In the genomic region with DNA sequence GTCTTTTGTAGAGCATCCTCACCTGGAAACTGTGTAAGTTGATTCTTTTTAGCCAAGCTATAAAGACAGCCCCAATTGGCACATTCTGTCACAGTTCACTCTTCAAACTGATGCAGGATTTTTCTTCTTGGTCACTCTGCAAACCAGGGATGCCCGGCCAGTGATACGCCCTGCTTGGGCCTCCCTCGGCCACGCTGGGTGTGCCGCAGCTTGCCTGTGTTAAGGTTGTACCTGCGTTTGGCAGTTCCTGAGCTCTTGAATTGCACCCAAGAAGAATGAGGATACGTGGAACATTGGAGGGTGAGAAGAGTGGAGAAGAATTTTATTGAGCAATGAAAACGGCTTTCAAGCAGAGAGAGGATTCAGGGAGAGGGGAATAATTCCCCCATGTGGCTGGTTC, we compare ENCODE assay signal across 23 cellular contexts. TPM values are rescaled to one million over a fixed set of nuclear protein-coding genes. Genes with fewer than 3 reads are reported as not detected.
DNase-seq lines count a peak whose midpoint lies in the region; ATAC-seq, FAIRE-seq and TF ChIP-seq lines count a peak whose summit lies in the region.
"Had no signal": no experiment of that assay in that cellular context is flagged by ENCODE, and none has a peak within 500 bp of the region (broad histone marks: within the 10 kb centered on the region; RNA-seq: fewer than 3 reads in every experiment).

No MANE protein-coding gene starts in this region.

- no peak overlapping the region for H3K23ac ChIP-seq in mesenchymal stem cell (ENCODE audit: low read length in 2 of 2)

- H3K14ac ChIP-seq in mesenchymal stem cell (ENCODE audit: low read length in 2 of 2), result peak overlapping the region in 1 of 2 experiments; percentile 7

- H3K9me3 ChIP-seq in mammary epithelial cell (replicated peaks; ENCODE audit: insufficient read depth, low read length) (no peaks in the 10 kb centered on the region), mesenchymal stem cell (ENCODE audit: control insufficient read depth, low read length) (no peaks in the 10 kb centered on the region)
- H3K9me3 ChIP-seq: heart left ventricle, right atrium auricular region, thyroid gland had no signal

- H2AFZ ChIP-seq in mammary epithelial cell (ENCODE audit: low read depth, low read length), result no peak overlapping the region
- H2AFZ ChIP-seq in mesenchymal stem cell (ENCODE audit: low read depth, low read length), result no peak overlapping the region
- H2AFZ ChIP-seq: GM23338 had no signal

- H4K8ac ChIP-seq in mesenchymal stem cell (ENCODE audit: low read length), result no peak overlapping the region

- no peak overlapping the region for H4K91ac ChIP-seq in mesenchymal stem cell (ENCODE audit: low read length)

- no peak overlapping the region for H2BK15ac ChIP-seq in mesenchymal stem cell (ENCODE audit: low read depth, poor library complexity, severe bottlenecking)

- H3K9me3 Mint-ChIP-seq in MCF 10A (ENCODE audit: unreplicated experiment), result no peaks in the 10 kb centered on the region
- peaks cover 4% of the 10 kb centered on the region for H3K9me3 Mint-ChIP-seq in activated naive CD8-positive, alpha-beta T cell treated with anti-CD3 and anti-CD28 coated beads for 36 hours
- H3K9me3 Mint-ChIP-seq: GM23338; stimulated activated naive B cell treated with anti-CD40 and anti-IgM and Interleukin-4, amounts not matched to agents 10 μg/mL and 1 μg/mL and 100 μg/mL, for 72 hours had no signal

- peaks cover 29% of the 10 kb centered on the region for H3K79me1 ChIP-seq in mesenchymal stem cell (replicated peaks; ENCODE audit: low read length, poor library complexity, severe bottlenecking)

- BruUV-seq in MCF 10A (replicated peaks; lab: Mats Ljungman, UMichigan) (no TSS peak), mammary epithelial cell (replicated peaks; lab: Mats Ljungman, UMichigan) (no TSS peak)

- in situ Hi-C loops in mammary epithelial cell (cut with MboI; ENCODE audit: low sequenced_read_pairs in 2 of 2), result no loop called here

- no peak for ATAC-seq in HG03520 (IDR thresholded peaks at IDR 0.05; ENCODE audit: unreplicated experiment)
- ATAC-seq: heart left ventricle; left ventricle myocardium superior; stimulated activated naive B cell treated with anti-CD40 and anti-IgM and Interleukin-4, amounts not matched to agents 10 μg/mL and 1 μg/mL and 100 μg/mL, for 72 hours had no signal

- H3K9ac ChIP-seq in mammary epithelial cell (ENCODE audit: insufficient read depth, low read length) (no peak overlapping the region), mesenchymal stem cell (ENCODE audit: low read length) (no peak overlapping the region)

- POLR2A ChIA-PET in MCF 10A (lab: Yijun Ruan, JAX), result interaction anchor here (7.8 to 11.5 kb wide), 2 partner anchors 10 to 18 kb away, joined by 58 to 283 read pairs; no protein-coding TSS in a partner anchor

- H3K4me1 ChIP-seq in mammary epithelial cell (ENCODE audit: insufficient read depth, low read length) (peaks cover 73% of the 10 kb centered on the region), mesenchymal stem cell (ENCODE audit: control insufficient read depth, insufficient read depth, low read depth, low read length) (peaks cover 13% of the 10 kb centered on the region)

- no peak for TF ChIP-seq CTCF in MCF 10A (IDR thresholded peaks at IDR 0.05; ENCODE audit: unreplicated experiment)
- no peak for TF ChIP-seq CTCF in mammary epithelial cell (conservative IDR thresholded peaks at IDR 0.05 in 1 of 2, IDR thresholded peaks at IDR 0.05 in 1 of 2; ENCODE audit: extremely low read depth in 1 of 2, insufficient read depth in 1 of 2, low read depth in 1 of 2, low read length in 2 of 2)

- H3K27ac ChIP-seq in mammary epithelial cell (ENCODE audit: insufficient read depth, low read depth, low read length) (no peak overlapping the region), mesenchymal stem cell (ENCODE audit: low read length, poor library complexity, severe bottlenecking) (no peak overlapping the region)
- H3K27ac ChIP-seq: right atrium auricular region, thyroid gland had no signal

- dilution Hi-C loops in mammary epithelial cell (cut with HindIII; ENCODE audit: low sequenced_read_pairs), result no loop called here

- H3K4me3 Mint-ChIP-seq in MCF 10A (ENCODE audit: unreplicated experiment), result peak overlapping the region; percentile 58
- H3K4me3 Mint-ChIP-seq in activated naive CD8-positive, alpha-beta T cell treated with anti-CD3 and anti-CD28 coated beads for 36 hours, result no peak overlapping the region
- H3K4me3 Mint-ChIP-seq: GM23338; stimulated activated naive B cell treated with anti-CD40 and anti-IgM and Interleukin-4, amounts not matched to agents 10 μg/mL and 1 μg/mL and 100 μg/mL, for 72 hours had no signal

- no peak overlapping the region for H2BK120ac ChIP-seq in mesenchymal stem cell (ENCODE audit: low read depth, low read length)

- H3K18ac ChIP-seq in mesenchymal stem cell (ENCODE audit: low read depth in 1 of 2, low read length in 2 of 2), result peak overlapping the region in 1 of 2 experiments; percentile 14

- FAIRE-seq in RCC 7860 (lab: Jason Lieb, UNC), result no peak
- FAIRE-seq: GM12892, TTC549 had no signal

- peaks cover 3% of the 10 kb centered on the region for H3K36me3 ChIP-seq in mammary epithelial cell (ENCODE audit: insufficient read depth, low read length)
- H3K36me3 ChIP-seq in mesenchymal stem cell (ENCODE audit: control insufficient read depth in 1 of 2, insufficient read depth in 2 of 2, low read depth in 1 of 2, low read length in 2 of 2), result peaks cover 4 to 15% of the 10 kb centered on the region in 2 experiments
- H3K36me3 ChIP-seq: right atrium auricular region, thyroid gland had no signal

- H3K27me3 Mint-ChIP-seq in MCF 10A (ENCODE audit: insufficient read depth, unreplicated experiment), result no peaks in the 10 kb centered on the region
- no peaks in the 10 kb centered on the region for H3K27me3 Mint-ChIP-seq in activated naive CD8-positive, alpha-beta T cell treated with anti-CD3 and anti-CD28 coated beads for 36 hours
- H3K27me3 Mint-ChIP-seq: stimulated activated naive B cell treated with anti-CD40 and anti-IgM and Interleukin-4, amounts not matched to agents 10 μg/mL and 1 μg/mL and 100 μg/mL, for 72 hours had no signal

- H3K27me3 ChIP-seq in mammary epithelial cell (ENCODE audit: insufficient read depth, low read length) (no peaks in the 10 kb centered on the region), mesenchymal stem cell (ENCODE audit: control insufficient read depth in 1 of 2, insufficient read depth in 1 of 2, low read length in 2 of 2) (no peaks in the 10 kb centered on the region)
- H3K27me3 ChIP-seq: heart left ventricle, right atrium auricular region, thyroid gland had no signal

- H3K4ac ChIP-seq in mesenchymal stem cell (ENCODE audit: low read depth in 1 of 2, low read length in 2 of 2), result no peak overlapping the region

- intact Hi-C loops in MCF 10A (cut with micrococcal nuclease), result no loop called here
- intact Hi-C loops in mammary epithelial cell (cut with micrococcal nuclease), result no loop called here

- no peaks in the 10 kb centered on the region for H4K20me1 ChIP-seq in mammary epithelial cell (ENCODE audit: insufficient read depth, low read length)

- no peak overlapping the region for H3K4me3 ChIP-seq in mammary epithelial cell (replicated peaks in 1 of 3; ENCODE audit: insufficient read depth in 1 of 3, low read depth in 2 of 3, low read length in 3 of 3)
- peak overlapping the region in 1 of 2 experiments; percentile 38 for H3K4me3 ChIP-seq in mesenchymal stem cell (ENCODE audit: insufficient read depth in 1 of 2, low read depth in 1 of 2, low read length in 2 of 2)
- H3K4me3 ChIP-seq: GM23338, heart left ventricle, right atrium auricular region, thyroid gland had no signal

- H3K79me2 ChIP-seq in mammary epithelial cell (ENCODE audit: insufficient read depth, low read length), result peaks cover 69% of the 10 kb centered on the region

- DNase-seq in MCF 10A (ENCODE audit: unreplicated experiment) (no peak), mammary epithelial cell (no peak), mesenchymal stem cell (no peak), RCC 7860 (ENCODE audit: low spot score) (no peak), NAMALWA (ENCODE audit: low spot score) (no peak), NCI-H1417 (lab: John Stamatoyannopoulos, UW) (no peak)
- no peak for DNase-seq in activated naive CD8-positive, alpha-beta T cell treated with anti-CD3 and anti-CD28 coated beads for 36 hours
- DNase-seq: activated CD4-positive, alpha-beta T cell treated with anti-CD3 and anti-CD28 coated beads for 4 hours; activated CD8-positive, alpha-beta memory T cell treated with anti-CD3 and anti-CD28 coated beads, Interleukin-2, amount 50 U/mL, for 48 hours; cortex of kidney; DND-41; heart left ventricle; left ventricle myocardium superior; NCI-H1417 treated with DMSO at 0.1 percent for 48 hours; NCI-H2171; NCI-H526; stimulated activated naive B cell treated with anti-CD40 and anti-IgM and Interleukin-4, amounts not matched to agents 10 μg/mL and 1 μg/mL and 100 μg/mL, for 72 hours; thyroid gland had no signal

- no peak overlapping the region for H2BK12ac ChIP-seq in mesenchymal stem cell (ENCODE audit: low read length in 2 of 2)

- 95% methylated on average over 8 of the region's 8 CpGs for WGBS in mammary epithelial cell (ENCODE audit: low coverage, missing lambda C conversion rate)
- 98% methylated on average over 8 of the region's 8 CpGs for WGBS in mesenchymal stem cell

- H3K4me2 ChIP-seq in mammary epithelial cell (ENCODE audit: insufficient read depth, low read depth, low read length) (no peak overlapping the region), mesenchymal stem cell (ENCODE audit: low read length, poor library complexity, severe bottlenecking) (no peak overlapping the region)

- H3K36me3 Mint-ChIP-seq in MCF 10A (ENCODE audit: insufficient read depth, unreplicated experiment), result no peaks in the 10 kb centered on the region
- H3K36me3 Mint-ChIP-seq in activated naive CD8-positive, alpha-beta T cell treated with anti-CD3 and anti-CD28 coated beads for 36 hours, result peaks cover 41% of the 10 kb centered on the region

- peak overlapping the region; percentile 67 for H2AK5ac ChIP-seq in mesenchymal stem cell (ENCODE audit: low read length, severe bottlenecking)

- H3K4me1 Mint-ChIP-seq in MCF 10A (ENCODE audit: insufficient read depth, unreplicated experiment), result peaks cover 72% of the 10 kb centered on the region
- peaks cover 91% of the 10 kb centered on the region for H3K4me1 Mint-ChIP-seq in activated naive CD8-positive, alpha-beta T cell treated with anti-CD3 and anti-CD28 coated beads for 36 hours

- peak overlapping the region; percentile 68 for H3K27ac Mint-ChIP-seq in MCF 10A (ENCODE audit: low read depth, unreplicated experiment)
- peak overlapping the region; percentile 67 for H3K27ac Mint-ChIP-seq in activated naive CD8-positive, alpha-beta T cell treated with anti-CD3 and anti-CD28 coated beads for 36 hours
- H3K27ac Mint-ChIP-seq: stimulated activated naive B cell treated with anti-CD40 and anti-IgM and Interleukin-4, amounts not matched to agents 10 μg/mL and 1 μg/mL and 100 μg/mL, for 72 hours had no signal

- no peak overlapping the region for H2BK5ac ChIP-seq in mesenchymal stem cell (ENCODE audit: low read depth, low read length, poor library complexity, severe bottlenecking)

- CTCF ChIA-PET in MCF 10A (lab: Yijun Ruan, JAX) (interaction anchor here (1.0 to 10.0 kb wide), 4 partner anchors 8 to 50 kb away, joined by 3 to 185 read pairs (median 78); a partner anchor contains a TSS), mammary epithelial cell (lab: Charles Lee; ENCODE audit: low non-redundant PET) (no interaction called here)

RNA-seq across cellular contexts. Expression of a gene that starts 49.9 kb away (rescaled TPM):
- total RNA-seq in MCF 10A (2022), result 62.7 and 66.0 TPM in 2 replicates
- total RNA-seq in mammary epithelial cell, result 10 to 100 TPM; 70.7 to 85.9 TPM
- polyA plus RNA-seq in mammary epithelial cell, result 75.2 TPM
- 28.0 TPM for polyA minus RNA-seq in mammary epithelial cell
- total RNA-seq in activated naive CD8-positive, alpha-beta T cell treated with anti-CD3 and anti-CD28 coated beads for 36 hours, result 100 to 1,000 TPM; 130 to 132 TPM
- 110 TPM for polyA plus RNA-seq in mesenchymal stem cell (2013, experiment 1 of 2)
- polyA plus RNA-seq in mesenchymal stem cell (2013, experiment 2 of 2), result 110 TPM
